Comparison of ENCODE assay signal across 9 cellular contexts in the genomic region with DNA sequence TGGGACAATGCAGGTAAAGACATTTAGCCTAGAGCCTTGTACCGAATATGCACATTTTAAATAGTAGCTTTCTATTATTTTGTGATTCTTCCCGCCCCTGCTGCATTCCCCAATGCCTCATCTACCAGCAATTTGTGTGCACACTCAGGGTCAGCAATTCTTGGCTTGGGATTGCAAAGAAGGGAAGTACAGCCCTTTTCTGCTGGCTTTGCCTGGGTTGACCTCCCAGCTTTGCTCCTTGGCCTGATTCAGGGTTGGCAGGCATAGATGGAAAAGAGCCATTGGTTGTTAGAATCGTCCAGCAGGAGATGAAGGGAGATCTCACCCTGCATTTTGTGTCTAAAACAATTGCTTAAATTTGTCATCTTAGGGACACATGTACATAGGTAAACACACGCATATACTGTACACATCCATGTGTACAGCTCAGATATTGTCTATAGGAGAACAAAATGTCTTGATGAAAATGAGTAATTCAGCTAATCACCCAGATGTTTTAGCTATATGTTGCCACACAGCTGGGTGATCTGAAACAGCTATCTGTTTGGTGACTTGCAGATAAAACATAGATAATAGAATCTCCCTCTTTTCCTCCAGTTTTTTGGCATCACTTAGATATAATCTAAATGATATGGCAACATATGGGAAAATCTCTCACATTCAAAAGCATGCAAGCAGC.
A peak's percentile ranks its signal among the peaks of the same experiment; 100 is the strongest.
DNase-seq lines count a peak whose midpoint lies in the region; ATAC-seq and TF ChIP-seq lines count a peak whose summit lies in the region.
"Had no signal": no experiment of that assay in that cellular context is flagged by ENCODE, and none has a peak within 500 bp of the region (broad histone marks: within the 10 kb centered on the region; RNA-seq: fewer than 3 reads in every experiment).

No MANE protein-coding gene starts in this region.

- ATAC-seq in naive thymus-derived CD4-positive, alpha-beta T cell: no peak
- no peak for ATAC-seq in HG03457 (IDR thresholded peaks at IDR 0.05; ENCODE audit: unreplicated experiment)
- ATAC-seq in GM18505 (IDR thresholded peaks at IDR 0.05; ENCODE audit: unreplicated experiment): no peak

- peaks cover 21 to 63% (median 47%) of the 10 kb centered on the region in 7 donors for H3K4me1 Mint-ChIP-seq in naive thymus-derived CD4-positive, alpha-beta T cell
- peaks cover 11% of the 10 kb centered on the region for H3K4me1 Mint-ChIP-seq in Calu3 (ENCODE audit: low read depth, unreplicated experiment)

- H3K27me3 Mint-ChIP-seq in naive thymus-derived CD4-positive, alpha-beta T cell: no peaks in the 10 kb centered on the region
- no peaks in the 10 kb centered on the region for H3K27me3 Mint-ChIP-seq in Calu3 (ENCODE audit: unreplicated experiment)

- CTCF ChIA-PET in naive thymus-derived CD4-positive, alpha-beta T cell (lab: Charles Lee): interaction anchor here (1.4 kb wide), 1 partner anchor 13 kb away, joined by 4 read pairs; no protein-coding TSS in a partner anchor
- CTCF ChIA-PET in Calu3 (lab: Charles Lee): interaction anchor here (0.5 to 1.6 kb wide), 3 partner anchors 34 to 382 kb away, joined by 3 to 5 read pairs (median 5); no protein-coding TSS in a partner anchor

- no peak for TF ChIP-seq CTCF in Calu3 (IDR thresholded peaks at IDR 0.05; ENCODE audit: unreplicated experiment)

- H3K4me3 Mint-ChIP-seq in naive thymus-derived CD4-positive, alpha-beta T cell: peak overlapping the region; percentile 58 to 81 (median 78)
- H3K4me3 Mint-ChIP-seq in Calu3 (ENCODE audit: low read depth, unreplicated experiment): no peak overlapping the region

- H3K9me3 Mint-ChIP-seq in naive thymus-derived CD4-positive, alpha-beta T cell: no peaks in the 10 kb centered on the region
- H3K9me3 Mint-ChIP-seq in Calu3 (ENCODE audit: low read depth, unreplicated experiment): no peaks in the 10 kb centered on the region

- peak; percentile 87 for DNase-seq in AG20443 (ENCODE audit: low spot score)
- DNase-seq in M059J (ENCODE audit: low read depth): peak; percentile 78
- DNase-seq in naive thymus-derived CD4-positive, alpha-beta T cell: no peak
- no peak for DNase-seq in Calu3
- no peak for DNase-seq in COLO668 (lab: John Stamatoyannopoulos, UW; ENCODE audit: unreplicated experiment)
- DNase-seq: effector memory CD4-positive, alpha-beta T cell had no signal

- H3K36me3 Mint-ChIP-seq in naive thymus-derived CD4-positive, alpha-beta T cell: peaks cover 0 to 7% (median 0%) of the 10 kb centered on the region in 5 donors
- H3K36me3 Mint-ChIP-seq in Calu3 (ENCODE audit: insufficient read depth, unreplicated experiment): no peaks in the 10 kb centered on the region

- H3K9me3 ChIP-seq in naive thymus-derived CD4-positive, alpha-beta T cell (ENCODE audit: control insufficient read depth in 2 of 3, low read length in 3 of 3): no peaks in the 10 kb centered on the region

- POLR2A ChIA-PET in naive thymus-derived CD4-positive, alpha-beta T cell (lab: Charles Lee): interaction anchor here (1.1 to 2.2 kb wide), 4 partner anchors 10 to 1611 kb away, joined by 3 to 7 read pairs (median 6); no protein-coding TSS in a partner anchor

- H3K4me1 ChIP-seq in naive thymus-derived CD4-positive, alpha-beta T cell (ENCODE audit: control insufficient read depth in 2 of 2, insufficient read depth in 2 of 2, low read length in 2 of 2): peaks cover 32 to 36% of the 10 kb centered on the region in 2 donors

- peak overlapping the region in 8 of 9 donors; percentile 70 to 84 (median 82) for H3K27ac Mint-ChIP-seq in naive thymus-derived CD4-positive, alpha-beta T cell
- no peak overlapping the region for H3K27ac Mint-ChIP-seq in Calu3 (ENCODE audit: unreplicated experiment)

- no TSS peak for BruUV-seq in Calu3 (replicated peaks; lab: Mats Ljungman, UMichigan)

- no peak overlapping the region for H3K4me3 ChIP-seq in naive thymus-derived CD4-positive, alpha-beta T cell (ENCODE audit: low read length)

- H3K27me3 ChIP-seq in naive thymus-derived CD4-positive, alpha-beta T cell (ENCODE audit: control insufficient read depth in 2 of 2, insufficient read depth in 2 of 2, low read length in 2 of 2): no peaks in the 10 kb centered on the region

- TF ChIP-seq POLR2A in GM18505 (IDR thresholded peaks at IDR 0.05; ENCODE audit: borderline replicate concordance, extremely low read depth, insufficient read depth, insufficient read length): no peak

- peak overlapping the region; percentile 66 for H3K27ac ChIP-seq in cingulate gyrus (ENCODE audit: low read depth, low read length)
- H3K27ac ChIP-seq in naive thymus-derived CD4-positive, alpha-beta T cell (ENCODE audit: low read depth, low read length): no peak overlapping the region

- H3K36me3 ChIP-seq in naive thymus-derived CD4-positive, alpha-beta T cell (ENCODE audit: control insufficient read depth in 2 of 3, insufficient read depth in 3 of 3, low read length in 3 of 3): no peaks in the 10 kb centered on the region

- intact Hi-C loops in naive thymus-derived CD4-positive, alpha-beta T cell (cut with micrococcal nuclease): loop anchor here (2.0 to 10.0 kb wide), 5 partner anchors 59 to 483 kb away; a partner anchor contains a TSS
- intact Hi-C loops in Calu3 (cut with micrococcal nuclease; ENCODE audit: unreplicated experiment): no loop called here

Comparison
In these comparisons a context has a peak if more than half of its experiments do, and no peak if none do; other contexts are left out.
1. DNase-seq: peak in AG20443 (single experiment) and M059J (single experiment); none in naive thymus-derived CD4-positive, alpha-beta T cell (0 of 9), Calu3 (single experiment) and COLO668 (single experiment).